In genomic region chr4:108342325-108342986, GRCh38 we compare ENCODE assay signal across 12 cellular contexts.
DNase-seq lines count a peak whose midpoint lies in the region; ATAC-seq lines count a peak whose summit lies in the region.
"Had no signal": no experiment of that assay in that cellular context is flagged by ENCODE, and none has a peak within 500 bp of the region (broad histone marks: within the 10 kb centered on the region; RNA-seq: fewer than 3 reads in every experiment).

No MANE protein-coding gene starts in this region.

- peak overlapping the region in 1 of 2 donors; percentile 9 for H3K4me3 ChIP-seq in CD4-positive, alpha-beta memory T cell (ENCODE audit: low read length in 2 of 2)
- H3K4me3 ChIP-seq: prostate gland had no signal

- H3K9me3 ChIP-seq in CD4-positive, alpha-beta memory T cell (ENCODE audit: control insufficient read depth in 1 of 2, low read length in 2 of 2) = no peaks in the 10 kb centered on the region
- H3K9me3 ChIP-seq: prostate gland had no signal

- peaks cover 38 to 62% (median 46%) of the 10 kb centered on the region in 4 donors for H3K4me1 Mint-ChIP-seq in CD4-positive, alpha-beta memory T cell
- peaks cover 26% of the 10 kb centered on the region for H3K4me1 Mint-ChIP-seq in activated T-helper 17 cell treated with anti-CD3 and anti-CD28 coated beads, Interleukin-2, amount 50 U/mL, for 72 hours
- H3K4me1 Mint-ChIP-seq: B cell had no signal

- no peaks in the 10 kb centered on the region for H3K27me3 ChIP-seq in CD4-positive, alpha-beta memory T cell (ENCODE audit: insufficient read depth, low read length)

- H3K36me3 ChIP-seq in CD4-positive, alpha-beta memory T cell (ENCODE audit: insufficient read depth, low read length) = no peaks in the 10 kb centered on the region
- H3K36me3 ChIP-seq: prostate gland had no signal

- H3K27ac ChIP-seq in CD4-positive, alpha-beta memory T cell (ENCODE audit: low read depth, low read length) = peak overlapping the region; percentile 36
- H3K27ac ChIP-seq: prostate gland had no signal

- no peaks in the 10 kb centered on the region for H3K9me3 Mint-ChIP-seq in CD4-positive, alpha-beta memory T cell
- H3K9me3 Mint-ChIP-seq in activated T-helper 17 cell treated with anti-CD3 and anti-CD28 coated beads, Interleukin-2, amount 50 U/mL, for 72 hours = no peaks in the 10 kb centered on the region

- no peaks in the 10 kb centered on the region for H3K27me3 Mint-ChIP-seq in CD4-positive, alpha-beta memory T cell
- H3K27me3 Mint-ChIP-seq in activated T-helper 17 cell treated with anti-CD3 and anti-CD28 coated beads, Interleukin-2, amount 50 U/mL, for 72 hours = no peaks in the 10 kb centered on the region
- H3K27me3 Mint-ChIP-seq: B cell had no signal

- CTCF ChIA-PET in CD4-positive, alpha-beta memory T cell (lab: Charles Lee; ENCODE audit: partially characterized antibody) = interaction anchor here (0.7 to 2.1 kb wide), 5 partner anchors 9 to 323 kb away, joined by 3 to 12 read pairs (median 3); no protein-coding TSS in a partner anchor

- H3K27ac Mint-ChIP-seq in CD4-positive, alpha-beta memory T cell = peak overlapping the region; percentile 38 to 97 (median 94)
- H3K27ac Mint-ChIP-seq in activated T-helper 17 cell treated with anti-CD3 and anti-CD28 coated beads, Interleukin-2, amount 50 U/mL, for 72 hours = peak overlapping the region; percentile 78
- H3K27ac Mint-ChIP-seq: B cell had no signal

- peak; percentile 69 for ATAC-seq in HG03432 (IDR thresholded peaks at IDR 0.05; ENCODE audit: unreplicated experiment)
- peak; percentile 95 for ATAC-seq in activated T-helper 17 cell treated with anti-CD3 and anti-CD28 coated beads, Interleukin-2, amount 50 U/mL, for 72 hours (replicated peaks)
- ATAC-seq in GM21576 (IDR thresholded peaks at IDR 0.05; ENCODE audit: unreplicated experiment) = no peak
- ATAC-seq in left colon = no peak

- POLR2A ChIA-PET in CD4-positive, alpha-beta memory T cell (lab: Charles Lee; ENCODE audit: partially characterized antibody) = interaction anchor here (0.6 to 3.5 kb wide), 4 partner anchors 8 to 26 kb away, joined by 3 to 32 read pairs (median 5); no protein-coding TSS in a partner anchor

- peak in 4 of 5 donors; percentile 39 to 59 (median 56) for DNase-seq in CD4-positive, alpha-beta memory T cell
- DNase-seq in globus pallidus (ENCODE audit: low spot score) (peak; percentile 7), amygdala (lab: John Stamatoyannopoulos, UW) (no peak), occipital lobe (lab: John Stamatoyannopoulos, UW) (no peak), left colon (no peak)
- DNase-seq: DMS79, NCI-H2029 had no signal

- intact Hi-C loops in CD4-positive, alpha-beta memory T cell (cut with micrococcal nuclease) = loop anchor here (1.0 kb wide), 1 partner anchor 13 kb away; no protein-coding TSS in a partner anchor
- intact Hi-C loops in left colon (cut with DNase I, micrococcal nuclease) = no loop called here

- H3K4me1 ChIP-seq in CD4-positive, alpha-beta memory T cell (ENCODE audit: insufficient read depth, low read length) = peaks cover 29% of the 10 kb centered on the region
- H3K4me1 ChIP-seq: prostate gland had no signal

- H3K4me3 Mint-ChIP-seq in CD4-positive, alpha-beta memory T cell = peak overlapping the region; percentile 63 to 85 (median 75)
- peak overlapping the region; percentile 62 for H3K4me3 Mint-ChIP-seq in activated T-helper 17 cell treated with anti-CD3 and anti-CD28 coated beads, Interleukin-2, amount 50 U/mL, for 72 hours
- H3K4me3 Mint-ChIP-seq: B cell had no signal

- no peaks in the 10 kb centered on the region for H3K36me3 Mint-ChIP-seq in CD4-positive, alpha-beta memory T cell
- no peaks in the 10 kb centered on the region for H3K36me3 Mint-ChIP-seq in activated T-helper 17 cell treated with anti-CD3 and anti-CD28 coated beads, Interleukin-2, amount 50 U/mL, for 72 hours (ENCODE audit: low read depth)

Comparison
In these comparisons a context has a peak if more than half of its experiments do, and no peak if none do; other contexts are left out.
1. DNase-seq: peak in CD4-positive, alpha-beta memory T cell (4 of 5) and globus pallidus (single experiment); none in amygdala (0 of 56), occipital lobe (single experiment) and left colon (0 of 2).
2. ATAC-seq: peak in HG03432 (single experiment) and activated T-helper 17 cell treated with anti-CD3 and anti-CD28 coated beads, Interleukin-2, amount 50 U/mL, for 72 hours (single experiment); none in GM21576 (single experiment) and left colon (single experiment).